ENCODE assay signal across 1 cellular context in the genomic region with DNA sequence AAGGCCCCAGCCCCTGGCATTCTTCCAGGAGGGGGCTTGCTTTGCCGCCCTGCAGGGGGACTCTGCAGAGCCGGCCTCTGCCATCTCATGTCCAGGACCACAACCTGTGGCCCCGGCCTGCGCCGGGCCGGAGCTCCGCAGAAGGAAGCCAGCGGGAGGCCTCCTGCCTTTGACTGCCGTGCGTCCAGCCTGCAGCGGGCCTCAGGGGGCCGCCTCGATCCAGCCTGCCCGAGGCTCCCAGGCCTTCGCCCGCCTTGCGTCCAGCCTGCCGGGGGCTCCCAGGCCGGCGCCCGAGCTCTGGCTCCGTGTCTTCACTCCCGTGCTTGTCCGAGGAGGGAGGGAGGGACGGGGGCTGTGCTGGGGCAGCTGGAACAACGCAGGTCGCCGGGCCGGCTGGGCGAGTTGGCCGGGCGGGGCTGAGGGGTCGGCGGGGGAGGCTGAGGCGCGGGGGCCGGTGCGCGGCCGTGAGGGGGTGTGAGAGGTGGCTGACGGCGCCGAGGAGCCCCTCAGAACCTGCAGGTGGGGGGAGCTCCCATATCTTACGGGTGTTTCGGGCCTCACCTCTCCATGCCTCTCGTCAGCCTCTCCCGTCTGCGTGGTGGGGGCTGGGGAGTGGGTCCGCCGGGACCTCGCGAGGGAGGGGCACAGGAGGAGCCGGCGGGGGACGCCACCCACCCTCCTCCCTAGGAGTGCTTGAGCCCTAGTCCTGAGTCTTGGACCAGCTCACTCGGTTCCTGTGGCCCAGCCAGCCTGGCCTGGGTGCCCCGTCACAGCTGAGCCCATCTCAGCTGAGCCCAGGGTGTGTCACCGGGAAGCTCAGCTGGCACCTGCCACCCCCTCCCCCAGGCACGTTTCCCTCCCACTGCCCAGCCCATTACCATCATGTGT.
A peak's percentile ranks its signal among the peaks of the same experiment; 100 is the strongest.
TF ChIP-seq lines count a peak whose summit lies in the region.

No MANE protein-coding gene starts in this region.

TF ChIP-seq in HepG2, 621 proteins besides CTCF, POLR2A, EP300 and RAD21 (continued from another document):
- TF ChIP-seq ZBTB26 (CRISPR knock-in tag; IDR thresholded peaks at IDR 0.05; ENCODE audit: borderline replicate concordance) (no peak), ZNF577 (CRISPR knock-in tag; IDR thresholded peaks at IDR 0.05; ENCODE audit: borderline replicate concordance, low read depth) (no peak), MAZ (IDR thresholded peaks at IDR 0.05; ENCODE audit: borderline replicate concordance, low read depth, low read length) (no peak), MAZ (CRISPR knock-in tag; IDR thresholded peaks at IDR 0.05; ENCODE audit: low read depth) (no peak), REST (IDR thresholded peaks at IDR 0.05; ENCODE audit: borderline replicate concordance in 1 of 2, low read depth in 1 of 2, low read length in 2 of 2) (no peak), ZFY (CRISPR knock-in tag; IDR thresholded peaks at IDR 0.05) (no peak), IKZF4 (CRISPR knock-in tag; IDR thresholded peaks at IDR 0.05; ENCODE audit: borderline replicate concordance, low read depth, not compliant biosample characterization) (peak; percentile 2), MBNL3 (CRISPR knock-in tag; conservative IDR thresholded peaks at IDR 0.05) (no peak), CERS6 (CRISPR knock-in tag; IDR thresholded peaks at IDR 0.05) (no peak), MYC (CRISPR knock-in tag; IDR thresholded peaks at IDR 0.05; ENCODE audit: borderline replicate concordance) (0 out of 2 replicates have a peak, but pooled peaks have one; percentile 20), HNRNPL (IDR thresholded peaks at IDR 0.05; ENCODE audit: low read depth, low read length) (0 out of 2 replicates have a peak, but pooled peaks have one; percentile 4), ZNF343 (CRISPR knock-in tag; IDR thresholded peaks at IDR 0.05) (no peak), ZNF780A (CRISPR knock-in tag; IDR thresholded peaks at IDR 0.05) (no peak), CEBPB (IDR thresholded peaks at IDR 0.05; ENCODE audit: borderline replicate concordance, low read depth, low read length) (no peak), GABPB1 (CRISPR knock-in tag; IDR thresholded peaks at IDR 0.05) (no peak), ATM (IDR thresholded peaks at IDR 0.05; ENCODE audit: borderline replicate concordance) (no peak), ZNF766 (CRISPR knock-in tag; IDR thresholded peaks at IDR 0.05; ENCODE audit: borderline replicate concordance) (no peak), KDM6A (CRISPR knock-in tag; IDR thresholded peaks at IDR 0.05; ENCODE audit: low read depth) (no peak), ZFP36L1 (CRISPR knock-in tag; IDR thresholded peaks at IDR 0.05) (no peak), SRSF1 (optimal IDR thresholded peaks at IDR 0.05; ENCODE audit: low read depth, low read length) (peak; percentile 21), ZNF749 (CRISPR knock-in tag; IDR thresholded peaks at IDR 0.05; ENCODE audit: borderline replicate concordance) (no peak), PBX3 (CRISPR knock-in tag; IDR thresholded peaks at IDR 0.05; ENCODE audit: borderline replicate concordance) (no peak), IRF9 (CRISPR knock-in tag; IDR thresholded peaks at IDR 0.05; ENCODE audit: borderline replicate concordance) (no peak), ZMAT5 (CRISPR knock-in tag; IDR thresholded peaks at IDR 0.05; ENCODE audit: borderline replicate concordance, low read depth) (no peak)
- TF ChIP-seq, protein P1, sequence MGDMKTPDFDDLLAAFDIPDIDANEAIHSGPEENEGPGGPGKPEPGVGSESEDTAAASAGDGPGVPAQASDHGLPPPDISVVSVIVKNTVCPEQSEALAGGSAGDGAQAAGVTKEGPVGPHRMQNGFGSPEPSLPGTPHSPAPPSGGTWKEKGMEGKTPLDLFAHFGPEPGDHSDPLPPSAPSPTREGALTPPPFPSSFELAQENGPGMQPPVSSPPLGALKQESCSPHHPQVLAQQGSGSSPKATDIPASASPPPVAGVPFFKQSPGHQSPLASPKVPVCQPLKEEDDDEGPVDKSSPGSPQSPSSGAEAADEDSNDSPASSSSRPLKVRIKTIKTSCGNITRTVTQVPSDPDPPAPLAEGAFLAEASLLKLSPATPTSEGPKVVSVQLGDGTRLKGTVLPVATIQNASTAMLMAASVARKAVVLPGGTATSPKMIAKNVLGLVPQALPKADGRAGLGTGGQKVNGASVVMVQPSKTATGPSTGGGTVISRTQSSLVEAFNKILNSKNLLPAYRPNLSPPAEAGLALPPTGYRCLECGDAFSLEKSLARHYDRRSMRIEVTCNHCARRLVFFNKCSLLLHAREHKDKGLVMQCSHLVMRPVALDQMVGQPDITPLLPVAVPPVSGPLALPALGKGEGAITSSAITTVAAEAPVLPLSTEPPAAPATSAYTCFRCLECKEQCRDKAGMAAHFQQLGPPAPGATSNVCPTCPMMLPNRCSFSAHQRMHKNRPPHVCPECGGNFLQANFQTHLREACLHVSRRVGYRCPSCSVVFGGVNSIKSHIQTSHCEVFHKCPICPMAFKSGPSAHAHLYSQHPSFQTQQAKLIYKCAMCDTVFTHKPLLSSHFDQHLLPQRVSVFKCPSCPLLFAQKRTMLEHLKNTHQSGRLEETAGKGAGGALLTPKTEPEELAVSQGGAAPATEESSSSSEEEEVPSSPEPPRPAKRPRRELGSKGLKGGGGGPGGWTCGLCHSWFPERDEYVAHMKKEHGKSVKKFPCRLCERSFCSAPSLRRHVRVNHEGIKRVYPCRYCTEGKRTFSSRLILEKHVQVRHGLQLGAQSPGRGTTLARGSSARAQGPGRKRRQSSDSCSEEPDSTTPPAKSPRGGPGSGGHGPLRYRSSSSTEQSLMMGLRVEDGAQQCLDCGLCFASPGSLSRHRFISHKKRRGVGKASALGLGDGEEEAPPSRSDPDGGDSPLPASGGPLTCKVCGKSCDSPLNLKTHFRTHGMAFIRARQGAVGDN (CRISPR knock-in tag; IDR thresholded peaks at IDR 0.05), result peak; percentile 32
- TF ChIP-seq, protein P2, sequence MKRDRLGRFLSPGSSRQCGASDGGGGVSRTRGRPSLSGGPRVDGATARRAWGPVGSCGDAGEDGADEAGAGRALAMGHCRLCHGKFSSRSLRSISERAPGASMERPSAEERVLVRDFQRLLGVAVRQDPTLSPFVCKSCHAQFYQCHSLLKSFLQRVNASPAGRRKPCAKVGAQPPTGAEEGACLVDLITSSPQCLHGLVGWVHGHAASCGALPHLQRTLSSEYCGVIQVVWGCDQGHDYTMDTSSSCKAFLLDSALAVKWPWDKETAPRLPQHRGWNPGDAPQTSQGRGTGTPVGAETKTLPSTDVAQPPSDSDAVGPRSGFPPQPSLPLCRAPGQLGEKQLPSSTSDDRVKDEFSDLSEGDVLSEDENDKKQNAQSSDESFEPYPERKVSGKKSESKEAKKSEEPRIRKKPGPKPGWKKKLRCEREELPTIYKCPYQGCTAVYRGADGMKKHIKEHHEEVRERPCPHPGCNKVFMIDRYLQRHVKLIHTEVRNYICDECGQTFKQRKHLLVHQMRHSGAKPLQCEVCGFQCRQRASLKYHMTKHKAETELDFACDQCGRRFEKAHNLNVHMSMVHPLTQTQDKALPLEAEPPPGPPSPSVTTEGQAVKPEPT (CRISPR knock-in tag; IDR thresholded peaks at IDR 0.05; ENCODE audit: low read depth), result no peak
- TF ChIP-seq, protein P3, sequence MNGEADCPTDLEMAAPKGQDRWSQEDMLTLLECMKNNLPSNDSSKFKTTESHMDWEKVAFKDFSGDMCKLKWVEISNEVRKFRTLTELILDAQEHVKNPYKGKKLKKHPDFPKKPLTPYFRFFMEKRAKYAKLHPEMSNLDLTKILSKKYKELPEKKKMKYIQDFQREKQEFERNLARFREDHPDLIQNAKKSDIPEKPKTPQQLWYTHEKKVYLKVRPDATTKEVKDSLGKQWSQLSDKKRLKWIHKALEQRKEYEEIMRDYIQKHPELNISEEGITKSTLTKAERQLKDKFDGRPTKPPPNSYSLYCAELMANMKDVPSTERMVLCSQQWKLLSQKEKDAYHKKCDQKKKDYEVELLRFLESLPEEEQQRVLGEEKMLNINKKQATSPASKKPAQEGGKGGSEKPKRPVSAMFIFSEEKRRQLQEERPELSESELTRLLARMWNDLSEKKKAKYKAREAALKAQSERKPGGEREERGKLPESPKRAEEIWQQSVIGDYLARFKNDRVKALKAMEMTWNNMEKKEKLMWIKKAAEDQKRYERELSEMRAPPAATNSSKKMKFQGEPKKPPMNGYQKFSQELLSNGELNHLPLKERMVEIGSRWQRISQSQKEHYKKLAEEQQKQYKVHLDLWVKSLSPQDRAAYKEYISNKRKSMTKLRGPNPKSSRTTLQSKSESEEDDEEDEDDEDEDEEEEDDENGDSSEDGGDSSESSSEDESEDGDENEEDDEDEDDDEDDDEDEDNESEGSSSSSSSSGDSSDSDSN (CRISPR knock-in tag; IDR thresholded peaks at IDR 0.05), result peak; percentile 95
- TF ChIP-seq, protein P4, sequence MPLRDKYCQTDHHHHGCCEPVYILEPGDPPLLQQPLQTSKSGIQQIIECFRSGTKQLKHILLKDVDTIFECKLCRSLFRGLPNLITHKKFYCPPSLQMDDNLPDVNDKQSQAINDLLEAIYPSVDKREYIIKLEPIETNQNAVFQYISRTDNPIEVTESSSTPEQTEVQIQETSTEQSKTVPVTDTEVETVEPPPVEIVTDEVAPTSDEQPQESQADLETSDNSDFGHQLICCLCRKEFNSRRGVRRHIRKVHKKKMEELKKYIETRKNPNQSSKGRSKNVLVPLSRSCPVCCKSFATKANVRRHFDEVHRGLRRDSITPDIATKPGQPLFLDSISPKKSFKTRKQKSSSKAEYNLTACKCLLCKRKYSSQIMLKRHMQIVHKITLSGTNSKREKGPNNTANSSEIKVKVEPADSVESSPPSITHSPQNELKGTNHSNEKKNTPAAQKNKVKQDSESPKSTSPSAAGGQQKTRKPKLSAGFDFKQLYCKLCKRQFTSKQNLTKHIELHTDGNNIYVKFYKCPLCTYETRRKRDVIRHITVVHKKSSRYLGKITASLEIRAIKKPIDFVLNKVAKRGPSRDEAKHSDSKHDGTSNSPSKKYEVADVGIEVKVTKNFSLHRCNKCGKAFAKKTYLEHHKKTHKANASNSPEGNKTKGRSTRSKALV (CRISPR knock-in tag; IDR thresholded peaks at IDR 0.05), result peak; percentile 71; the same call in 1 of the 2 replicates
TF ChIP-seq in HepG2: peak in this region for 14.
